In the genomic region with DNA sequence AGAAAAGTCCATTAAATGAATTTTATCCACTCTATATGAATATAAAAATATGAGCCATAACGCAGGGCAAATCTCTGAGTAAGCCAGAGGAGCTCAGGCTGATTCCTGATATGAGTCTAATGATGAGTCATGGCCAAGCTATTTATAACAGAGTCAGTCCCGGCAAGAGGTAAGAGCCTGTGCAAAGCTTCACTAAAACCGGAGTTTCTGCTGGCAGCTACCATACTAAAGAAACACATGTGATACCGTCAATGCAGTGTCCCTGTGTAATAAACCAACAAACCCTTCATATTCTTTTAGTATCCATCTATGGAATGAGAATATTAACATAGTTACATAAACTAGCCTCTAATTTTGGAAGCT, we compare ENCODE assay signal across 9 cellular contexts.
DNase-seq lines count a peak whose midpoint lies in the region; ATAC-seq and TF ChIP-seq lines count a peak whose summit lies in the region.
"Had no signal": no experiment of that assay in that cellular context is flagged by ENCODE, and none has a peak within 500 bp of the region (broad histone marks: within the 10 kb centered on the region; RNA-seq: fewer than 3 reads in every experiment).

No MANE protein-coding gene starts in this region.

- no peak overlapping the region for H3K27ac ChIP-seq in CD4-positive, alpha-beta T cell (ENCODE audit: low read depth, low read length)
- H3K27ac ChIP-seq in hepatocyte (peak overlapping the region; percentile 56), esophagus muscularis mucosa (replicated peaks in 1 of 4) (no peak overlapping the region)

- H3K4me1 Mint-ChIP-seq in CD4-positive, alpha-beta T cell (ENCODE audit: low read depth), result peaks cover 28% of the 10 kb centered on the region

- peaks cover 10% of the 10 kb centered on the region for H3K4me1 ChIP-seq in hepatocyte (ENCODE audit: insufficient read depth)
- peaks cover 0 to 15% (median 5%) of the 10 kb centered on the region in 4 donors for H3K4me1 ChIP-seq in esophagus muscularis mucosa

- no peaks in the 10 kb centered on the region for H3K9me3 Mint-ChIP-seq in CD4-positive, alpha-beta T cell

- no peak for DNase-seq in CD4-positive, alpha-beta T cell
- DNase-seq in SW480 (ENCODE audit: low spot score) (peak; percentile 87), hepatocyte (ENCODE audit: low spot score) (peak; percentile 87), AML-193 (lab: John Stamatoyannopoulos, UW) (no peak), NCI-H187 (lab: John Stamatoyannopoulos, UW) (no peak), esophagus muscularis mucosa (ENCODE audit: extremely low spot score) (no peak)

- peak; percentile 48 for ATAC-seq in CD4-positive, alpha-beta T cell (ENCODE audit: poor library complexity)
- peak; percentile 93 for ATAC-seq in GM19351 (IDR thresholded peaks at IDR 0.05; ENCODE audit: unreplicated experiment)
- ATAC-seq in HG03159 (IDR thresholded peaks at IDR 0.05; ENCODE audit: unreplicated experiment), result peak; percentile 91
- ATAC-seq: K562 had no signal

- H3K36me3 Mint-ChIP-seq in CD4-positive, alpha-beta T cell (ENCODE audit: low read depth), result no peaks in the 10 kb centered on the region

- no peaks in the 10 kb centered on the region for H3K9me3 ChIP-seq in CD4-positive, alpha-beta T cell (ENCODE audit: control insufficient read depth, low read length)
- H3K9me3 ChIP-seq in hepatocyte (ENCODE audit: low read depth), result no peaks in the 10 kb centered on the region
- no peaks in the 10 kb centered on the region for H3K9me3 ChIP-seq in esophagus muscularis mucosa

- H2AFZ ChIP-seq in hepatocyte, result no peak overlapping the region

- H3K27ac Mint-ChIP-seq in CD4-positive, alpha-beta T cell, result no peak overlapping the region

- intact Hi-C loops in CD4-positive, alpha-beta T cell (cut with DNase I, micrococcal nuclease), result no loop called here
- intact Hi-C loops in esophagus muscularis mucosa (cut with DNase I), result no loop called here

- WGBS in hepatocyte (ENCODE audit: low lambda C conversion rate, missing lambda C conversion rate), result 5% methylated on average over 4 of the region's 4 CpGs
- WGBS in esophagus muscularis mucosa, result 19% methylated on average over 4 of the region's 4 CpGs

- CTCF ChIA-PET in CD4-positive, alpha-beta T cell (lab: Charles Lee), result no interaction called here

- H3K36me3 ChIP-seq in hepatocyte (replicated peaks; ENCODE audit: insufficient read depth, low read depth) (no peaks in the 10 kb centered on the region), esophagus muscularis mucosa (no peaks in the 10 kb centered on the region)

- no peaks in the 10 kb centered on the region for H4K20me1 ChIP-seq in hepatocyte (ENCODE audit: insufficient read depth, poor library complexity, severe bottlenecking)

- H3K27me3 Mint-ChIP-seq in CD4-positive, alpha-beta T cell, result no peaks in the 10 kb centered on the region

- no peaks in the 10 kb centered on the region for H3K79me2 ChIP-seq in hepatocyte

- no peak overlapping the region for H3K4me3 ChIP-seq in hepatocyte
- no peak overlapping the region for H3K4me3 ChIP-seq in esophagus muscularis mucosa
- H3K4me3 ChIP-seq: K562 had no signal

- H3K4me3 Mint-ChIP-seq in CD4-positive, alpha-beta T cell, result no peak overlapping the region

- TF ChIP-seq CTCF in CD4-positive, alpha-beta T cell (IDR thresholded peaks at IDR 0.05), result no peak
- TF ChIP-seq CTCF in hepatocyte (IDR thresholded peaks at IDR 0.05; ENCODE audit: poor library complexity) (no peak), esophagus muscularis mucosa (IDR thresholded peaks at IDR 0.05) (no peak)

- no peak for TF ChIP-seq EP300 in esophagus muscularis mucosa (IDR thresholded peaks at IDR 0.05)

- H3K9me2 ChIP-seq in hepatocyte (replicated peaks; ENCODE audit: insufficient read depth), result no peaks in the 10 kb centered on the region

- POLR2A ChIA-PET in CD4-positive, alpha-beta T cell (lab: Charles Lee), result no interaction called here

- peak overlapping the region; percentile 55 for H3K4me2 ChIP-seq in hepatocyte

- H3K27me3 ChIP-seq in CD4-positive, alpha-beta T cell (ENCODE audit: control insufficient read depth, insufficient read depth, low read length), result no peaks in the 10 kb centered on the region
- H3K27me3 ChIP-seq in hepatocyte, result no peaks in the 10 kb centered on the region
- no peaks in the 10 kb centered on the region for H3K27me3 ChIP-seq in esophagus muscularis mucosa

- no peak for TF ChIP-seq POLR2A in esophagus muscularis mucosa (IDR thresholded peaks at IDR 0.05; ENCODE audit: low read depth)

Comparison
In these comparisons a context has a peak if more than half of its experiments do, and no peak if none do; other contexts are left out.
1. DNase-seq: peak in SW480 (single experiment) and hepatocyte (single experiment); none in CD4-positive, alpha-beta T cell (0 of 10), AML-193 (0 of 2), NCI-H187 (0 of 2) and esophagus muscularis mucosa (single experiment).
2. Peak in every context shown above with its lines, with median percentiles within 50 percentile points of each other: ATAC-seq.